In genomic region chr13:108964601-108965000, GRCh38 we compare ENCODE assay signal across 15 cellular contexts.
DNase-seq lines count a peak whose midpoint lies in the region; ATAC-seq and TF ChIP-seq lines count a peak whose summit lies in the region.
"Had no signal": no experiment of that assay in that cellular context is flagged by ENCODE, and none has a peak within 500 bp of the region (broad histone marks: within the 10 kb centered on the region; RNA-seq: fewer than 3 reads in every experiment).

No MANE protein-coding gene starts in this region.

- in situ Hi-C loops in GM13976 (cut with MboI; ENCODE audit: low sequenced_read_pairs, unreplicated experiment) = loop anchor here (25.0 kb wide), 1 partner anchor 1148 kb away; no protein-coding TSS in a partner anchor

- peak; percentile 4 for DNase-seq in EH (ENCODE audit: low read depth)
- DNase-seq in HL-60 (ENCODE audit: low read depth in 1 of 2, low spot score in 1 of 2) = no peak
- DNase-seq in astrocyte of the hippocampus (ENCODE audit: low read depth, low spot score) = peak; percentile 38
- DNase-seq in foreskin keratinocyte = no peak
- no peak for DNase-seq in SHP77 (lab: John Stamatoyannopoulos, UW)
- DNase-seq in GM13976 (ENCODE audit: low spot score) = no peak
- DNase-seq in NCI-H748 treated with DMSO at 0.1 percent for 48 hours (lab: John Stamatoyannopoulos, UW) = no peak
- DNase-seq: 8988T; AML-193; CD4-positive, CD25-positive, alpha-beta regulatory T cell had no signal

- no peak overlapping the region for H3K4me3 ChIP-seq in HL-60 (replicated peaks; ENCODE audit: insufficient read depth, low read length)
- H3K4me3 ChIP-seq: BLaER1, GM23338, HAP-1, K562 had no signal

- TF ChIP-seq CTCF in HL-60 (IDR thresholded peaks at IDR 0.05; ENCODE audit: insufficient read depth, low read length) = no peak
- no peak for TF ChIP-seq CTCF in foreskin keratinocyte (conservative IDR thresholded peaks at IDR 0.05)
- no peak for TF ChIP-seq CTCF in GM13976 (IDR thresholded peaks at IDR 0.05; ENCODE audit: borderline replicate concordance, control extremely low read depth, extremely low read depth, insufficient read depth, missing control alignments)

- H3K27me3 ChIP-seq in HL-60 (ENCODE audit: insufficient read depth, poor library complexity, severe bottlenecking) = no peaks in the 10 kb centered on the region
- no peaks in the 10 kb centered on the region for H3K27me3 ChIP-seq in foreskin keratinocyte
- H3K27me3 ChIP-seq: BLaER1 had no signal

- ATAC-seq in foreskin keratinocyte (no peak), GM19467 (IDR thresholded peaks at IDR 0.05; ENCODE audit: unreplicated experiment) (no peak)
- ATAC-seq: GM23338, K562 had no signal

- 0 out of 2 replicates have a peak overlapping the region, but pooled peaks have one; percentile 6 for H3K27ac ChIP-seq in HL-60 (replicated peaks)
- H3K27ac ChIP-seq in foreskin keratinocyte = peak overlapping the region; percentile 36
- H3K27ac ChIP-seq: BLaER1 had no signal

- H3K4me1 ChIP-seq in foreskin keratinocyte = peaks cover 9% of the 10 kb centered on the region
- H3K4me1 ChIP-seq: HAP-1 had no signal

Comparison
In these comparisons a context has a peak if more than half of its experiments do, and no peak if none do; other contexts are left out.
1. DNase-seq: peak in EH (single experiment) and astrocyte of the hippocampus (single experiment); none in HL-60 (0 of 2), foreskin keratinocyte (0 of 2), SHP77 (0 of 2), GM13976 (single experiment) and NCI-H748 treated with DMSO at 0.1 percent for 48 hours (single experiment).